In the genomic region with DNA sequence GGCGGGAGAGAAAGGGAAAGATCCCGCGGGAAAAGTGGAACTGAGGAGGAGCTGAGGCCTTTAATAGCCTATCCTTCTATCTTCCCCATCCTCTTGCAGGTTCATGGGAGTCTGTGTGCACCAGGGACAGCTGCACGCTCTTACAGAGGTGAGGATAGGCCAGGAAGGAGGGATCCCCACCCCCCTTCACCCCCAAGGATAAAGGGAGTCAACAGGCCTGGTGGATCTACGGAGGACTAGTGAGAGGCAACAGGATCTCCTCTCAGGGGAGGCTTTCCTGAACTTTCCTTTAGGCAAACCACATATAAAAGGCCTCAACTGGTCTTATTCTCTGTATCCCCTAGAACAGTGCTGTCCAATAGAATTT, we compare ENCODE assay signal across 8 cellular contexts. TPM values are rescaled to one million over a fixed set of nuclear protein-coding genes. Genes with fewer than 3 reads are reported as not detected.
DNase-seq lines count a peak whose midpoint lies in the region; ATAC-seq, FAIRE-seq and TF ChIP-seq lines count a peak whose summit lies in the region.

No MANE protein-coding gene starts in this region.

- WGBS in small intestine, 3 donors = 3 to 13% (median 9%) methylated on average over 5 of the region's 5 CpGs

- peak overlapping the region; percentile 84 for H3K4me3 Mint-ChIP-seq in glutamatergic neuron (ENCODE audit: unreplicated experiment)

- FAIRE-seq in small intestine (lab: Jason Lieb, UNC) = no peak

- TF ChIP-seq CTCF in glutamatergic neuron (IDR thresholded peaks at IDR 0.05; ENCODE audit: partially characterized antibody, unreplicated experiment) = no peak

- peak overlapping the region; percentile 85 to 88 for H3K4me3 ChIP-seq in small intestine (ENCODE audit: low read depth in 1 of 2, low read length in 2 of 2)

- H3K27me3 ChIP-seq in small intestine (ENCODE audit: control insufficient read depth in 2 of 2, insufficient read depth in 2 of 2, low read length in 2 of 2) = no peaks in the 10 kb centered on the region

- no peaks in the 10 kb centered on the region for H3K36me3 Mint-ChIP-seq in glutamatergic neuron (ENCODE audit: unreplicated experiment)
- H3K36me3 Mint-ChIP-seq in activated naive CD4-positive, alpha-beta T cell treated with anti-CD3 and anti-CD28 coated beads, Interleukin-2, amount 50 U/mL, for 72 hours = peaks cover 15 to 22% of the 10 kb centered on the region in 2 donors

- H3K9me3 ChIP-seq in small intestine (ENCODE audit: control insufficient read depth, low read depth) = no peaks in the 10 kb centered on the region

- peaks cover 10% of the 10 kb centered on the region for H3K9me3 Mint-ChIP-seq in glutamatergic neuron (ENCODE audit: unreplicated experiment)
- H3K9me3 Mint-ChIP-seq in activated naive CD4-positive, alpha-beta T cell treated with anti-CD3 and anti-CD28 coated beads, Interleukin-2, amount 50 U/mL, for 72 hours = peaks cover 0 to 8% of the 10 kb centered on the region in 2 donors

- no peak overlapping the region for H3K27ac Mint-ChIP-seq in glutamatergic neuron (ENCODE audit: unreplicated experiment)
- no peak overlapping the region for H3K27ac Mint-ChIP-seq in activated naive CD4-positive, alpha-beta T cell treated with anti-CD3 and anti-CD28 coated beads, Interleukin-2, amount 50 U/mL, for 72 hours

- peak; percentile 52 for DNase-seq in NCI-H146 (lab: John Stamatoyannopoulos, UW)
- no peak for DNase-seq in NCI-H146 treated with DMSO at 0.1 percent for 48 hours (lab: John Stamatoyannopoulos, UW; ENCODE audit: unreplicated experiment)
- DNase-seq in SW480 (ENCODE audit: low spot score) = peak; percentile 25
- DNase-seq in glutamatergic neuron = no peak
- no peak for DNase-seq in small intestine
- no peak for DNase-seq in NCI-H2227 treated with DMSO at 0.1 percent for 48 hours (lab: John Stamatoyannopoulos, UW)
- DNase-seq in activated naive CD4-positive, alpha-beta T cell treated with anti-CD3 and anti-CD28 coated beads, Interleukin-2, amount 50 U/mL, for 72 hours (ENCODE audit: low spot score in 2 of 2) = no peak

- H3K27me3 Mint-ChIP-seq in glutamatergic neuron (ENCODE audit: unreplicated experiment) = peaks cover 6% of the 10 kb centered on the region

- H3K36me3 ChIP-seq in small intestine (ENCODE audit: control insufficient read depth in 2 of 2, insufficient read depth in 2 of 2, low read length in 2 of 2) = peaks cover 0 to 11% of the 10 kb centered on the region in 2 donors

- H3K27ac ChIP-seq in small intestine (ENCODE audit: low read depth in 1 of 2, low read length in 1 of 2) = peak overlapping the region in 1 of 2 donors; percentile 23

- no peaks in the 10 kb centered on the region for H3K4me1 ChIP-seq in small intestine (ENCODE audit: control insufficient read depth in 2 of 2, insufficient read depth in 1 of 2, low read depth in 1 of 2, low read length in 1 of 2)

- no peak for ATAC-seq in GM21786 (IDR thresholded peaks at IDR 0.05; ENCODE audit: unreplicated experiment)
- ATAC-seq in activated naive CD4-positive, alpha-beta T cell treated with anti-CD3 and anti-CD28 coated beads, Interleukin-2, amount 50 U/mL, for 72 hours = no peak

- H3K4me1 Mint-ChIP-seq in glutamatergic neuron (ENCODE audit: low read depth, unreplicated experiment) = peaks cover 5% of the 10 kb centered on the region

RNA-seq across cellular contexts. Expression of gene TESK1, which starts 1.1 kb away (rescaled TPM):
- 28.7 TPM for total RNA-seq in glutamatergic neuron (ENCODE audit: unreplicated experiment)
- polyA plus RNA-seq in small intestine = 10 to 100 TPM; 22.4 to 53.0 (median 42.4) TPM
- total RNA-seq in activated naive CD4-positive, alpha-beta T cell treated with anti-CD3 and anti-CD28 coated beads, Interleukin-2, amount 50 U/mL, for 72 hours = 10 to 100 TPM; 19.4 to 61.3 TPM

RNA-seq across cellular contexts. Expression of gene CD72, which starts 12.1 kb away (rescaled TPM):
- 4.9 TPM for total RNA-seq in glutamatergic neuron (ENCODE audit: unreplicated experiment)
- 1 to 10 TPM in 2 of 3 donors, under 1 TPM in 1; 0.54 to 2.3 (median 1.6) TPM for polyA plus RNA-seq in small intestine
- total RNA-seq in activated naive CD4-positive, alpha-beta T cell treated with anti-CD3 and anti-CD28 coated beads, Interleukin-2, amount 50 U/mL, for 72 hours = 10 to 100 TPM; 11.1 to 16.7 TPM

RNA-seq across cellular contexts. Expression of gene SIT1, which starts 44.6 kb away (rescaled TPM):
- 3.4 TPM for total RNA-seq in glutamatergic neuron (ENCODE audit: unreplicated experiment)
- polyA plus RNA-seq in small intestine = 1 to 10 TPM in 2 of 3 donors, under 1 TPM in 1; 0.89 to 5.9 (median 1.7) TPM
- total RNA-seq in activated naive CD4-positive, alpha-beta T cell treated with anti-CD3 and anti-CD28 coated beads, Interleukin-2, amount 50 U/mL, for 72 hours = 100 to 1,000 TPM in 1 of 2 donors, 10 to 100 TPM in 1; 67.8 to 122 TPM

RNA-seq across cellular contexts. Expression of gene RMRP, which starts 51.7 kb away (rescaled TPM):
- 35,708 TPM for total RNA-seq in glutamatergic neuron (ENCODE audit: unreplicated experiment)
- polyA plus RNA-seq in small intestine = 100 to 1,000 TPM in 1 of 3 donors, not detected in 2; 269 TPM
- 1,000 to 10,000 TPM; 3,566 to 7,483 TPM for total RNA-seq in activated naive CD4-positive, alpha-beta T cell treated with anti-CD3 and anti-CD28 coated beads, Interleukin-2, amount 50 U/mL, for 72 hours

RNA-seq across cellular contexts. Expression of gene CCDC107, which starts 52.0 kb away (rescaled TPM):
- total RNA-seq in glutamatergic neuron (ENCODE audit: unreplicated experiment) = 32.5 TPM
- 10 to 100 TPM; 21.3 to 49.0 (median 33.2) TPM for polyA plus RNA-seq in small intestine
- total RNA-seq in activated naive CD4-positive, alpha-beta T cell treated with anti-CD3 and anti-CD28 coated beads, Interleukin-2, amount 50 U/mL, for 72 hours = 10 to 100 TPM; 10.2 to 24.4 TPM

Comparison
In these comparisons a context has a peak if more than half of its experiments do, and no peak if none do; other contexts are left out.
1. DNase-seq: peak in NCI-H146 (single experiment) and SW480 (single experiment); none in NCI-H146 treated with DMSO at 0.1 percent for 48 hours (single experiment), glutamatergic neuron (single experiment), small intestine (single experiment), NCI-H2227 treated with DMSO at 0.1 percent for 48 hours (single experiment) and activated naive CD4-positive, alpha-beta T cell treated with anti-CD3 and anti-CD28 coated beads, Interleukin-2, amount 50 U/mL, for 72 hours (0 of 2).
2. RNA of gene SIT1, which starts 44.6 kb away (total RNA-seq): 67.8 to 122 TPM in activated naive CD4-positive, alpha-beta T cell treated with anti-CD3 and anti-CD28 coated beads, Interleukin-2, amount 50 U/mL, for 72 hours; 3.4 TPM in glutamatergic neuron (single experiment); every median in the first group is over 10 times any median in the second.